In genomic region chr3:67227030-67227429, GRCh38 we compare ENCODE assay signal across 9 cellular contexts.
"Had no signal": no experiment of that assay in that cellular context is flagged by ENCODE, and none has a peak within 500 bp of the region (broad histone marks: within the 10 kb centered on the region; RNA-seq: fewer than 3 reads in every experiment).

No MANE protein-coding gene starts in this region.

- H3K36me3 ChIP-seq: HAP-1 had no signal

- FAIRE-seq: HTR-8/SVneo had no signal

- H3K4me3 ChIP-seq: GM23248, HAP-1 had no signal

- DNase-seq: GM23248, GOT3, H7, HFFc6, KBM-7 had no signal

- ATAC-seq: HCT116 had no signal

- H3K27ac ChIP-seq: GM23248, KMS-11 had no signal

- H3K4me1 ChIP-seq: HAP-1 had no signal

- H3K9me3 ChIP-seq: HAP-1 had no signal
